Comparison of ENCODE assay signal across 17 cellular contexts in the genomic region with DNA sequence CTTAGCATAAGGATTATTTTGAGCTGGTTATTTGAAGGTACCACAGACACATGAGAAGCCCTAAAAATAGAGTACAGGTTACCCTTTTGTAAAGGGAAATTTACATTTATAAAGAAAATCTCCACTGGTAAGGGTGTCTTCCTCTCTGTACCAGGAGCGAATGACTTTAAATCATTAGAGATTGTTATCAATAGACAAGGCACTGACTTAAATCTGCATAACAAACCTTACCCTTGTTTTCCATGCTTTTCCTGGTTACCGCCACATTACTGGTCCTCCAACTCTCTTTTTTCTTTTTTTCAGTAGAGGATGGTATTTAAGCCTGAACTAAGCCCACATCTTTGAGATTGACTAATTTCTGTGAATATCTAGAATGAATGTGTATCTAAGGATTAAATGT.
DNase-seq lines count a peak whose midpoint lies in the region; ATAC-seq and TF ChIP-seq lines count a peak whose summit lies in the region.
"Had no signal": no experiment of that assay in that cellular context is flagged by ENCODE, and none has a peak within 500 bp of the region (broad histone marks: within the 10 kb centered on the region; RNA-seq: fewer than 3 reads in every experiment).

No MANE protein-coding gene starts in this region.

- POLR2A ChIA-PET in OCI-LY7 (lab: Charles Lee), result interaction anchor here (1.0 to 1.7 kb wide), 5 partner anchors 14 to 131 kb away, joined by 3 to 9 read pairs (median 6); a partner anchor contains a TSS

- BruUV-seq in OCI-LY7 (replicated peaks; lab: Mats Ljungman, UMichigan), result no TSS peak

- H3K36me3 ChIP-seq in BLaER1 (peaks cover 7% of the 10 kb centered on the region; the same call in 1 of the 2 replicates), GM23248 (ENCODE audit: low read depth) (no peaks in the 10 kb centered on the region), OCI-LY7 (ENCODE audit: insufficient read depth, low read length) (no peaks in the 10 kb centered on the region; the same call in 1 of the 2 replicates), hepatocyte (replicated peaks; ENCODE audit: insufficient read depth, low read depth) (no peaks in the 10 kb centered on the region)

- CTCF ChIA-PET in OCI-LY7 (lab: Charles Lee; ENCODE audit: unreplicated experiment), result no interaction called here

- H3F3A ChIP-seq in GM23248 (ENCODE audit: insufficient read depth), result peaks cover 18% of the 10 kb centered on the region; the same call in 1 of the 2 replicates

- no peaks in the 10 kb centered on the region for H3K9me2 ChIP-seq in GM23248 (ENCODE audit: insufficient read depth)
- H3K9me2 ChIP-seq in OCI-LY7 (ENCODE audit: insufficient read depth, low read length), result no peaks in the 10 kb centered on the region
- no peaks in the 10 kb centered on the region for H3K9me2 ChIP-seq in hepatocyte (replicated peaks; ENCODE audit: insufficient read depth)

- TF ChIP-seq CTCF in OCI-LY7 (conservative IDR thresholded peaks at IDR 0.05; ENCODE audit: low read length) (no peak), hepatocyte (IDR thresholded peaks at IDR 0.05; ENCODE audit: poor library complexity) (no peak)

- H3K4me2 ChIP-seq in BLaER1, result peak overlapping the region; percentile 76
- H3K4me2 ChIP-seq in GM23248 (ENCODE audit: unreplicated experiment), result no peak overlapping the region
- no peak overlapping the region for H3K4me2 ChIP-seq in OCI-LY7 (ENCODE audit: low read length)
- H3K4me2 ChIP-seq in hepatocyte, result no peak overlapping the region
- H3K4me2 ChIP-seq: A549 had no signal

- H3K9me3 ChIP-seq in BLaER1, result peaks cover 27% of the 10 kb centered on the region
- no peaks in the 10 kb centered on the region for H3K9me3 ChIP-seq in GM23248 (ENCODE audit: low read depth)
- H3K9me3 ChIP-seq in OCI-LY7 (ENCODE audit: low read length), result peaks cover 21% of the 10 kb centered on the region
- no peaks in the 10 kb centered on the region for H3K9me3 ChIP-seq in hepatocyte (ENCODE audit: low read depth)
- H3K9me3 ChIP-seq: A549 had no signal

- peaks cover 67% of the 10 kb centered on the region for H3K4me1 ChIP-seq in BLaER1
- peaks cover 29% of the 10 kb centered on the region for H3K4me1 ChIP-seq in GM23248 (ENCODE audit: insufficient read depth)
- H3K4me1 ChIP-seq in OCI-LY7 (ENCODE audit: insufficient read depth, low read length, poor library complexity, severe bottlenecking), result peaks cover 40% of the 10 kb centered on the region
- peaks cover 18% of the 10 kb centered on the region for H3K4me1 ChIP-seq in hepatocyte (ENCODE audit: insufficient read depth)
- H3K4me1 ChIP-seq: A549 had no signal

- intact Hi-C loops in OCI-LY7 (cut with micrococcal nuclease; ENCODE audit: unreplicated experiment) (no loop called here), left cardiac atrium (cut with DNase I) (no loop called here)

- H3K4me3 ChIP-seq in BLaER1 (peak overlapping the region; percentile 37), GM23248 (no peak overlapping the region), OCI-LY7 (ENCODE audit: low read depth, low read length, poor library complexity, severe bottlenecking) (no peak overlapping the region), hepatocyte (no peak overlapping the region)
- H3K4me3 ChIP-seq: A549 had no signal

- H2AFZ ChIP-seq in GM23248, result no peak overlapping the region
- H2AFZ ChIP-seq in OCI-LY7 (ENCODE audit: low read length), result peak overlapping the region; percentile 28; the same call in 1 of the 2 replicates
- no peak overlapping the region for H2AFZ ChIP-seq in hepatocyte

- WGBS in GM23248 (ENCODE audit: low coverage in 1 of 2, low lambda C conversion rate in 2 of 2, missing lambda C conversion rate in 2 of 2), 2 experiments, result 96 to 100% methylated on average over 2 of the region's 2 CpGs
- WGBS in hepatocyte (ENCODE audit: low lambda C conversion rate, missing lambda C conversion rate), result 82% methylated on average over 2 of the region's 2 CpGs

- no peak for DNase-seq in GM23248
- DNase-seq in OCI-LY7 (ENCODE audit: low spot score), result no peak
- no peak for DNase-seq in hepatocyte (ENCODE audit: low spot score)
- DNase-seq in left cardiac atrium, result no peak
- DNase-seq in stimulated activated CD4-positive, alpha-beta T cell treated with anti-CD3 and anti-CD28 coated beads, Interleukin-12 subunit alpha, Interleukin-12 subunit beta, amount 100 ng/mL, for 4 hours, result no peak
- no peak for DNase-seq in stimulated activated CD4-positive, alpha-beta T cell treated with anti-CD3 and anti-CD28 coated beads, Interleukin-2, amount 100 ng/mL, for 48 hours
- DNase-seq: DMS153; KBM-7; NCI-H1436; NCI-H2029 treated with DMSO at 0.1 percent for 48 hours; NCI-H2227 treated with DMSO at 0.1 percent for 48 hours; NCI-H526; NK-92 treated with Interleukin-12 subunit alpha and Interleukin-12 subunit beta, amount 100 ng/mL, for 24 hours; RPMI8226 had no signal

- H3K27ac ChIP-seq in BLaER1 (peak overlapping the region; percentile 76), GM23248 (peak overlapping the region; percentile 59), OCI-LY7 (ENCODE audit: low read depth, low read length, poor library complexity, severe bottlenecking) (no peak overlapping the region), hepatocyte (peak overlapping the region; percentile 76)
- H3K27ac ChIP-seq: A549 had no signal

- no peak for ATAC-seq in GM21381 (IDR thresholded peaks at IDR 0.05; ENCODE audit: unreplicated experiment)
- no peak for ATAC-seq in left cardiac atrium
- ATAC-seq: A549 had no signal

- in situ Hi-C loops in GM23248 (cut with MboI), result no loop called here

- H4K20me1 ChIP-seq in BLaER1, result no peaks in the 10 kb centered on the region
- no peaks in the 10 kb centered on the region for H4K20me1 ChIP-seq in GM23248 (ENCODE audit: insufficient read depth)
- H4K20me1 ChIP-seq in OCI-LY7 (ENCODE audit: insufficient read depth, low read length), result no peaks in the 10 kb centered on the region
- no peaks in the 10 kb centered on the region for H4K20me1 ChIP-seq in hepatocyte (ENCODE audit: insufficient read depth, poor library complexity, severe bottlenecking)

- H3K79me2 ChIP-seq in GM23248 (ENCODE audit: insufficient read depth) (no peaks in the 10 kb centered on the region), OCI-LY7 (ENCODE audit: insufficient read depth, low read depth, low read length) (no peaks in the 10 kb centered on the region), hepatocyte (no peaks in the 10 kb centered on the region)

- no peaks in the 10 kb centered on the region for H3K27me3 ChIP-seq in BLaER1
- no peaks in the 10 kb centered on the region for H3K27me3 ChIP-seq in GM23248 (replicated peaks; ENCODE audit: insufficient read depth)
- no peaks in the 10 kb centered on the region for H3K27me3 ChIP-seq in hepatocyte

- H3K9ac ChIP-seq in BLaER1 (no peak overlapping the region), GM23248 (no peak overlapping the region)
